In the genomic region with DNA sequence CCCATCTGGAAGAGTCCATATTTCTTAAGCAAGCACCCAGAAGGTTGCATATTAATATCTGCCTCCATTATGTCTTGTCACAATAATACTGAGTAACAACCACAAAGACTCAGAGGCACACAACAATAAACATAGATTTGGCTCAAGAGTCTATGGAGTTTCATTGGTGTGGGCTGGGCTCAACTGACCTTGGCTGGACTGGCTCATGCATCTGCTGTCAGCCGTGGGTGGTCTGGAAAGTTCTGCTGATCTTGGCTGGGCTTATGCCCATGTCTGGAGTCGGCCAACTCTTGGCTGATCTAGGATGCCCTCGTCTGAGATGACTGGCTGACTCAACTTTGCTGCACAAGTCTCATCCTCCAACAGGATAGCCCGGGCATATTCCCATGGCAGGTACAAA, we compare ENCODE assay signal across 27 cellular contexts.
DNase-seq lines count a peak whose midpoint lies in the region; ATAC-seq and TF ChIP-seq lines count a peak whose summit lies in the region.
"Had no signal": no experiment of that assay in that cellular context is flagged by ENCODE, and none has a peak within 500 bp of the region (broad histone marks: within the 10 kb centered on the region; RNA-seq: fewer than 3 reads in every experiment).

No MANE protein-coding gene starts in this region.

- intact Hi-C loops in Right ventricle myocardium inferior (cut with DNase I) = no loop called here
- intact Hi-C loops in right cardiac atrium (cut with DNase I) = no loop called here
- intact Hi-C loops in body of pancreas (cut with DNase I) = no loop called here
- intact Hi-C loops in left lung (cut with DNase I) = no loop called here

- CTCF ChIA-PET in activated CD4-positive, alpha-beta memory T cell treated with anti-CD3 and anti-CD28 coated beads, Interleukin-2, amount 10 ng/mL, durations not matched to agents 7 days and 5 days (lab: Charles Lee) = no interaction called here

- H3K4me3 ChIP-seq in right cardiac atrium (ENCODE audit: low read length) (no peak overlapping the region), body of pancreas (no peak overlapping the region), left lung (no peak overlapping the region), upper lobe of left lung (no peak overlapping the region)
- H3K4me3 ChIP-seq: BLaER1, GM12878, SJSA1 had no signal

- no peak overlapping the region for H3K4me3 Mint-ChIP-seq in activated CD4-positive, alpha-beta memory T cell treated with anti-CD3 and anti-CD28 coated beads, Interleukin-2, amount 10 ng/mL, durations not matched to agents 7 days and 5 days
- H3K4me3 Mint-ChIP-seq: CD4-positive, alpha-beta T cell had no signal

- TF ChIP-seq CTCF in body of pancreas (IDR thresholded peaks at IDR 0.05) (no peak), left lung (IDR thresholded peaks at IDR 0.05) (no peak), upper lobe of left lung (IDR thresholded peaks at IDR 0.05) (no peak)

- H3K36me3 ChIP-seq in body of pancreas (replicated peaks in 1 of 2; ENCODE audit: insufficient read depth in 1 of 2, low read depth in 2 of 2) (no peaks in the 10 kb centered on the region), left lung (no peaks in the 10 kb centered on the region), upper lobe of left lung (no peaks in the 10 kb centered on the region)
- H3K36me3 ChIP-seq: BLaER1, SJSA1 had no signal

- H3K9me3 Mint-ChIP-seq in activated CD4-positive, alpha-beta memory T cell treated with anti-CD3 and anti-CD28 coated beads, Interleukin-2, amount 10 ng/mL, durations not matched to agents 7 days and 5 days = no peaks in the 10 kb centered on the region
- H3K9me3 Mint-ChIP-seq: CD4-positive, alpha-beta T cell had no signal

- H3K9me3 ChIP-seq in right cardiac atrium (ENCODE audit: control insufficient read depth, low read length) (no peaks in the 10 kb centered on the region), body of pancreas (no peaks in the 10 kb centered on the region), left lung (no peaks in the 10 kb centered on the region), upper lobe of left lung (no peaks in the 10 kb centered on the region)
- H3K9me3 ChIP-seq: BLaER1 had no signal

- no peaks in the 10 kb centered on the region for H3K36me3 Mint-ChIP-seq in activated CD4-positive, alpha-beta memory T cell treated with anti-CD3 and anti-CD28 coated beads, Interleukin-2, amount 10 ng/mL, durations not matched to agents 7 days and 5 days (ENCODE audit: low read depth)

- ATAC-seq in Right ventricle myocardium inferior = peak; percentile 38
- no peak for ATAC-seq in right cardiac atrium
- peak; percentile 52 for ATAC-seq in body of pancreas
- ATAC-seq in left lung = peak; percentile 62
- ATAC-seq in upper lobe of left lung (ENCODE audit: low FRiP score in 2 of 2) = peak; percentile 27 to 64
- ATAC-seq: GM12878, HepG2, Panc1 had no signal

- H3K27ac ChIP-seq in right cardiac atrium (ENCODE audit: low read length) = no peak overlapping the region
- H3K27ac ChIP-seq in body of pancreas = no peak overlapping the region
- no peak overlapping the region for H3K27ac ChIP-seq in left lung
- no peak overlapping the region for H3K27ac ChIP-seq in upper lobe of left lung
- H3K27ac ChIP-seq: 22Rv1, BLaER1, HL-60, SJSA1 had no signal

- no peak overlapping the region for H3K27ac Mint-ChIP-seq in activated CD4-positive, alpha-beta memory T cell treated with anti-CD3 and anti-CD28 coated beads, Interleukin-2, amount 10 ng/mL, durations not matched to agents 7 days and 5 days
- H3K27ac Mint-ChIP-seq: CD4-positive, alpha-beta T cell had no signal

- POLR2A ChIA-PET in activated CD4-positive, alpha-beta memory T cell treated with anti-CD3 and anti-CD28 coated beads, Interleukin-2, amount 10 ng/mL, durations not matched to agents 7 days and 5 days (lab: Charles Lee) = no interaction called here

- WGBS in right cardiac atrium = 54% methylated on average over 4 of the region's 4 CpGs
- WGBS in body of pancreas, 2 donors = 64 to 82% methylated on average over 4 of the region's 4 CpGs
- WGBS in upper lobe of left lung, 2 donors = 63 to 90% methylated on average over 1 to 4 of the region's 4 CpGs

- peaks cover 8% of the 10 kb centered on the region for H3K27me3 Mint-ChIP-seq in activated CD4-positive, alpha-beta memory T cell treated with anti-CD3 and anti-CD28 coated beads, Interleukin-2, amount 10 ng/mL, durations not matched to agents 7 days and 5 days

- no peak for TF ChIP-seq POLR2A in body of pancreas (IDR thresholded peaks at IDR 0.05)
- no peak for TF ChIP-seq POLR2A in upper lobe of left lung (IDR thresholded peaks at IDR 0.05)

- no peaks in the 10 kb centered on the region for H3K4me1 Mint-ChIP-seq in activated CD4-positive, alpha-beta memory T cell treated with anti-CD3 and anti-CD28 coated beads, Interleukin-2, amount 10 ng/mL, durations not matched to agents 7 days and 5 days

- DNase-seq in Right ventricle myocardium inferior (ENCODE audit: missing footprints) (no peak), right cardiac atrium (no peak), body of pancreas (peak in 2 of 4 donors; percentile 9 to 19), left lung (no peak), upper lobe of left lung (no peak), NCI-H1105 treated with DMSO at 0.1 percent for 48 hours (lab: John Stamatoyannopoulos, UW) (no peak), NCI-H1105 (lab: John Stamatoyannopoulos, UW) (no peak)
- DNase-seq in activated CD4-positive, alpha-beta memory T cell treated with anti-CD3 and anti-CD28 coated beads, Interleukin-2, amount 10 ng/mL, durations not matched to agents 7 days and 5 days = no peak
- DNase-seq: ACHN; CD4-positive, alpha-beta T cell; COR-L47; DMS79; GOT3; HCEC 1CT; KG1; MV-4-11; NCI-H1417; NCI-H187; NCI-H510A; NK-92 treated with Interleukin-12 subunit alpha and Interleukin-12 subunit beta, amount 100 ng/mL, for 24 hours had no signal

- no peaks in the 10 kb centered on the region for H3K4me1 ChIP-seq in right cardiac atrium (ENCODE audit: control insufficient read depth, insufficient read depth, low read length)
- no peaks in the 10 kb centered on the region for H3K4me1 ChIP-seq in body of pancreas
- no peaks in the 10 kb centered on the region for H3K4me1 ChIP-seq in left lung
- no peaks in the 10 kb centered on the region for H3K4me1 ChIP-seq in upper lobe of left lung
- H3K4me1 ChIP-seq: SJSA1 had no signal

- H3K27me3 ChIP-seq in right cardiac atrium (ENCODE audit: control insufficient read depth, insufficient read depth) (no peaks in the 10 kb centered on the region), body of pancreas (no peaks in the 10 kb centered on the region), left lung (no peaks in the 10 kb centered on the region), upper lobe of left lung (no peaks in the 10 kb centered on the region)
- H3K27me3 ChIP-seq: BLaER1 had no signal

- TF ChIP-seq EP300 in upper lobe of left lung (IDR thresholded peaks at IDR 0.05) = no peak

Comparison
In these comparisons a context has a peak if more than half of its experiments do, and no peak if none do; other contexts are left out.
1. ATAC-seq: peak in Right ventricle myocardium inferior (single experiment), body of pancreas (single experiment), left lung (single experiment) and upper lobe of left lung (2 of 2); none in right cardiac atrium (0 of 2).